8 cellular contexts compared by ENCODE assay signal in genomic region chr12:55728932-55729591, GRCh38. TPM values are rescaled to one million over a fixed set of nuclear protein-coding genes. Genes with fewer than 3 reads are reported as not detected.
A peak's percentile ranks its signal among the peaks of the same experiment; 100 is the strongest.
DNase-seq lines count a peak whose midpoint lies in the region; ATAC-seq and TF ChIP-seq lines count a peak whose summit lies in the region.

A gene with protein sequence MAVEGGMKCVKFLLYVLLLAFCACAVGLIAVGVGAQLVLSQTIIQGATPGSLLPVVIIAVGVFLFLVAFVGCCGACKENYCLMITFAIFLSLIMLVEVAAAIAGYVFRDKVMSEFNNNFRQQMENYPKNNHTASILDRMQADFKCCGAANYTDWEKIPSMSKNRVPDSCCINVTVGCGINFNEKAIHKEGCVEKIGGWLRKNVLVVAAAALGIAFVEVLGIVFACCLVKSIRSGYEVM (minus strand): TSS chr12:55729009. CDS start chr12:55728341, 668 bp downstream.

- CTCF ChIA-PET in CD8-positive, alpha-beta memory T cell (lab: Charles Lee): interaction anchor here (0.7 to 2.4 kb wide), 10 partner anchors 8 to 407 kb away, joined by 3 to 25 read pairs (median 3); partner anchors contain the start of genes ESYT1 and RDH5

- 0% methylated on average over 3 to 5 of the region's 54 CpGs for WGBS in esophagus squamous epithelium, 2 donors

- peak within 1 kb of the TSS; percentile 83 to 95 (median 88) for H3K4me3 Mint-ChIP-seq in CD8-positive, alpha-beta memory T cell
- H3K4me3 Mint-ChIP-seq in activated T-cell treated with anti-CD3 and anti-CD28 coated beads, Interleukin-2, amount 50 U/mL, for 72 hours: peak within 1 kb of the TSS; percentile 86 to 88
- H3K4me3 Mint-ChIP-seq in stimulated activated naive B cell treated with anti-CD40 and anti-IgM and Interleukin-4, amounts not matched to agents 10 μg/mL and 1 μg/mL and 100 μg/mL, for 72 hours: peak within 1 kb of the TSS; percentile 90 to 95

- ATAC-seq in GM19328 (IDR thresholded peaks at IDR 0.05; ENCODE audit: unreplicated experiment): peak; percentile 48
- peak; percentile 53 for ATAC-seq in HG03457 (IDR thresholded peaks at IDR 0.05; ENCODE audit: unreplicated experiment)
- ATAC-seq in activated T-cell treated with anti-CD3 and anti-CD28 coated beads, Interleukin-2, amount 50 U/mL, for 72 hours (replicated peaks in 1 of 2): peak; percentile 78 to 79
- ATAC-seq in stimulated activated naive B cell treated with anti-CD40 and anti-IgM and Interleukin-4, amounts not matched to agents 10 μg/mL and 1 μg/mL and 100 μg/mL, for 72 hours (replicated peaks): peak; percentile 74 to 80

- H3K27ac ChIP-seq in CD8-positive, alpha-beta memory T cell (ENCODE audit: low read depth, low read length): peak within 1 kb of the TSS; percentile 83
- peak within 1 kb of the TSS; percentile 94 to 100 (median 96) for H3K27ac ChIP-seq in esophagus squamous epithelium

- H3K36me3 ChIP-seq in CD8-positive, alpha-beta memory T cell (ENCODE audit: insufficient read depth, low read length): no peaks in the 10 kb centered on the region
- peaks cover 6 to 33% (median 19%) of the 10 kb centered on the region in 3 donors for H3K36me3 ChIP-seq in esophagus squamous epithelium

- H3K36me3 Mint-ChIP-seq in CD8-positive, alpha-beta memory T cell: peaks cover 0 to 31% (median 4%) of the 10 kb centered on the region in 3 donors
- H3K36me3 Mint-ChIP-seq in activated T-cell treated with anti-CD3 and anti-CD28 coated beads, Interleukin-2, amount 50 U/mL, for 72 hours (ENCODE audit: insufficient read depth in 2 of 2): peaks cover 0 to 2% of the 10 kb centered on the region in 2 donors
- H3K36me3 Mint-ChIP-seq in stimulated activated naive B cell treated with anti-CD40 and anti-IgM and Interleukin-4, amounts not matched to agents 10 μg/mL and 1 μg/mL and 100 μg/mL, for 72 hours: peaks cover 14 to 35% of the 10 kb centered on the region in 2 donors

- H3K27me3 Mint-ChIP-seq in CD8-positive, alpha-beta memory T cell: no peaks in the 10 kb centered on the region
- no peaks in the 10 kb centered on the region for H3K27me3 Mint-ChIP-seq in activated T-cell treated with anti-CD3 and anti-CD28 coated beads, Interleukin-2, amount 50 U/mL, for 72 hours (ENCODE audit: low read depth)
- H3K27me3 Mint-ChIP-seq in stimulated activated naive B cell treated with anti-CD40 and anti-IgM and Interleukin-4, amounts not matched to agents 10 μg/mL and 1 μg/mL and 100 μg/mL, for 72 hours: no peaks in the 10 kb centered on the region

- H3K27ac Mint-ChIP-seq in CD8-positive, alpha-beta memory T cell: peak within 1 kb of the TSS; percentile 80 to 97 (median 92)
- H3K27ac Mint-ChIP-seq in activated T-cell treated with anti-CD3 and anti-CD28 coated beads, Interleukin-2, amount 50 U/mL, for 72 hours: peak within 1 kb of the TSS; percentile 91
- peak within 1 kb of the TSS; percentile 97 for H3K27ac Mint-ChIP-seq in stimulated activated naive B cell treated with anti-CD40 and anti-IgM and Interleukin-4, amounts not matched to agents 10 μg/mL and 1 μg/mL and 100 μg/mL, for 72 hours

- H3K4me1 Mint-ChIP-seq in CD8-positive, alpha-beta memory T cell: peaks cover 37 to 46% (median 40%) of the 10 kb centered on the region in 3 donors
- H3K4me1 Mint-ChIP-seq in activated T-cell treated with anti-CD3 and anti-CD28 coated beads, Interleukin-2, amount 50 U/mL, for 72 hours (ENCODE audit: low read depth): peaks cover 36% of the 10 kb centered on the region
- H3K4me1 Mint-ChIP-seq in stimulated activated naive B cell treated with anti-CD40 and anti-IgM and Interleukin-4, amounts not matched to agents 10 μg/mL and 1 μg/mL and 100 μg/mL, for 72 hours: peaks cover 40 to 60% of the 10 kb centered on the region in 2 donors

- H3K4me3 ChIP-seq in CD8-positive, alpha-beta memory T cell (ENCODE audit: low read length): peak within 1 kb of the TSS; percentile 84
- peak within 1 kb of the TSS; percentile 75 to 94 (median 85) for H3K4me3 ChIP-seq in esophagus squamous epithelium

- peak; percentile 46 to 77 (median 50) for DNase-seq in CD8-positive, alpha-beta memory T cell
- DNase-seq in OCI-M1 (lab: John Stamatoyannopoulos, UW): peak; percentile 90
- DNase-seq in activated T-cell treated with anti-CD3 and anti-CD28 coated beads, Interleukin-2, amount 50 U/mL, for 72 hours: peak; percentile 84 to 85
- peak; percentile 68 for DNase-seq in esophagus squamous epithelium (lab: John Stamatoyannopoulos, UW)
- DNase-seq in myocyte (ENCODE audit: low read depth): peak; percentile 98
- peak; percentile 75 for DNase-seq in stimulated activated naive B cell treated with anti-CD40 and anti-IgM and Interleukin-4, amounts not matched to agents 10 μg/mL and 1 μg/mL and 100 μg/mL, for 72 hours

- TF ChIP-seq CTCF in esophagus squamous epithelium (IDR thresholded peaks at IDR 0.05): no peak

- H3K9me3 ChIP-seq in CD8-positive, alpha-beta memory T cell (ENCODE audit: low read length): no peaks in the 10 kb centered on the region
- H3K9me3 ChIP-seq in esophagus squamous epithelium: no peaks in the 10 kb centered on the region

- intact Hi-C loops in esophagus squamous epithelium (cut with DNase I): no loop called here

- no peaks in the 10 kb centered on the region for H3K27me3 ChIP-seq in CD8-positive, alpha-beta memory T cell (ENCODE audit: insufficient read depth, low read length, poor library complexity, severe bottlenecking)
- no peaks in the 10 kb centered on the region for H3K27me3 ChIP-seq in esophagus squamous epithelium

- H3K9me3 Mint-ChIP-seq in CD8-positive, alpha-beta memory T cell: no peaks in the 10 kb centered on the region
- H3K9me3 Mint-ChIP-seq in activated T-cell treated with anti-CD3 and anti-CD28 coated beads, Interleukin-2, amount 50 U/mL, for 72 hours: no peaks in the 10 kb centered on the region
- H3K9me3 Mint-ChIP-seq in stimulated activated naive B cell treated with anti-CD40 and anti-IgM and Interleukin-4, amounts not matched to agents 10 μg/mL and 1 μg/mL and 100 μg/mL, for 72 hours: no peaks in the 10 kb centered on the region

- POLR2A ChIA-PET in CD8-positive, alpha-beta memory T cell (lab: Charles Lee): interaction anchor here (0.7 to 2.6 kb wide), 7 partner anchors 9 to 461 kb away, joined by 3 to 11 read pairs (median 5); partner anchors contain the start of genes BLOC1S1, ORMDL2, PYM1 and RAB5B

- peak in 2 of 4 donors; percentile 86 to 92 for TF ChIP-seq POLR2A in esophagus squamous epithelium (IDR thresholded peaks at IDR 0.05)

- peaks cover 34% of the 10 kb centered on the region for H3K4me1 ChIP-seq in CD8-positive, alpha-beta memory T cell (ENCODE audit: insufficient read depth, low read length)
- H3K4me1 ChIP-seq in esophagus squamous epithelium: peaks cover 29 to 85% (median 41%) of the 10 kb centered on the region in 3 donors

RNA-seq across cellular contexts. Expression of the gene that starts here (rescaled TPM):
- total RNA-seq in CD8-positive, alpha-beta memory T cell: 100 to 1,000 TPM; 200 to 202 TPM
- polyA plus RNA-seq in CD8-positive, alpha-beta memory T cell: 375 TPM
- 100 to 1,000 TPM; 122 to 154 TPM for total RNA-seq in activated T-cell treated with anti-CD3 and anti-CD28 coated beads, Interleukin-2, amount 50 U/mL, for 72 hours
- total RNA-seq in esophagus squamous epithelium: 100 to 1,000 TPM; 144 to 349 (median 264) TPM
- 2,565 and 2,632 TPM in 2 replicates for total RNA-seq in myocyte
- 2,293 TPM for polyA plus RNA-seq in myocyte (2012)

Comparison
In these comparisons a context has a peak if more than half of its experiments do, and no peak if none do; other contexts are left out.
1. Peak in every context shown above with its lines: DNase-seq, ATAC-seq, H3K4me3 ChIP-seq and H3K27ac ChIP-seq.